Comparison of ENCODE assay signal across 15 cellular contexts in the genomic region with DNA sequence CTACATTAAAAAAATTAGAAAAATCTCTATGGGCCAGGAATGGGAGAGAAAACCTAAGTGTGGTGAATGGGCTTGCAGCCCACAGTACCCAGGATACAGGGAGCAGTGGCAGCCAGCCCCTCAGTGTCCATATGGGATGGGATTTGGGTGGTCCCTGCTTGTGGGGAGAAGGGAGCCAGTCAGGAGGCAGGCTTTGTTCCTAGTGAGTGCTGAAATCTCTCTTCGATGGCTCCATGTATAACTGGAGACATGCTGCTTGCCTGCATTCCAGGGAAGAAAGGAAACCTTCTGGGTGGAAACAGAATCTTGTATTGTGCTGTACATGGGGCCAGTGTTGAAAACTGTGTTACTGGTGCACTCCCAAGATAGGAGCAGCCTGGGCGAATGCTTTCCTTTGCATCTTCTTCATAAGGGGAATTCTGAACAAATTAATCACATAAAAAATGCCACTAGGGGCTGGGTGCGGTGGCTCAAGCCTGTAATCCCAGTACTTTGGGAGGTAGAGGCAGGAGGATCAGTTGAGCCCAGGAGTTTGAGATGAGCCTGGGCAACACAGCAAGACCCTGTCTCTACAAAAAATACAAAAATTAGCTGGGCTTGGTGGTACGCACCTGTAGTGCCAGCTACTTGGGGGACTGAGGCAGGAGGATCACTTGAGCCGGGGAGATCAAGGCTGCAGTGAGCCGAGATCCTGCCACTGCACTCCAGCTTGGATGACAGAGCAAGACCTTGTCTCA. TPM values are rescaled to one million over a fixed set of nuclear protein-coding genes. Genes with fewer than 3 reads are reported as not detected.
A peak's percentile ranks its signal among the peaks of the same experiment; 100 is the strongest.
DNase-seq lines count a peak whose midpoint lies in the region; ATAC-seq and TF ChIP-seq lines count a peak whose summit lies in the region.
"Had no signal": no experiment of that assay in that cellular context is flagged by ENCODE, and none has a peak within 500 bp of the region (broad histone marks: within the 10 kb centered on the region; RNA-seq: fewer than 3 reads in every experiment).

No MANE protein-coding gene starts in this region.

- POLR2A ChIA-PET in WTC11 (lab: Charles Lee): interaction anchor here (1.3 kb wide), 1 partner anchor 10 kb away, joined by 5 read pairs; no protein-coding TSS in a partner anchor

- H2AFZ ChIP-seq in smooth muscle cell (ENCODE audit: low read depth): no peak overlapping the region

- peaks cover 0 to 3% of the 10 kb centered on the region in 2 donors for H3K27me3 ChIP-seq in left lung
- H3K27me3 ChIP-seq in smooth muscle cell (ENCODE audit: low read depth): no peaks in the 10 kb centered on the region
- H3K27me3 ChIP-seq: ovary had no signal

- H3K27me3 Mint-ChIP-seq in HFFc6 (ENCODE audit: insufficient read depth) (no peaks in the 10 kb centered on the region; the same call in 1 of the 2 replicates), WTC11 (ENCODE audit: low read depth) (no peaks in the 10 kb centered on the region)
- peaks cover 42% of the 10 kb centered on the region for H3K27me3 Mint-ChIP-seq in activated T-cell treated with anti-CD3 and anti-CD28 coated beads, Interleukin-2, amount 50 U/mL, for 4 hours (ENCODE audit: low read depth)

- intact Hi-C loops in left lung (cut with DNase I): no loop called here

- CTCF ChIA-PET in WTC11 (lab: Charles Lee): interaction anchor here (1.0 to 3.6 kb wide), 3 partner anchors 12 to 431 kb away, joined by 3 to 13 read pairs (median 4); no protein-coding TSS in a partner anchor

- WGBS in smooth muscle cell (ENCODE audit: low lambda C conversion rate): 84% methylated on average over 6 of the region's 6 CpGs

- H3F3A ChIP-seq in smooth muscle cell (ENCODE audit: low read depth): no peaks in the 10 kb centered on the region

- no peaks in the 10 kb centered on the region for H3K9me3 Mint-ChIP-seq in HFFc6
- peaks cover 3% of the 10 kb centered on the region; the same call in 1 of the 2 replicates for H3K9me3 Mint-ChIP-seq in WTC11
- H3K9me3 Mint-ChIP-seq in activated T-cell treated with anti-CD3 and anti-CD28 coated beads, Interleukin-2, amount 50 U/mL, for 4 hours: no peaks in the 10 kb centered on the region
- H3K9me3 Mint-ChIP-seq: stimulated activated naive CD8-positive, alpha-beta T cell treated with anti-CD3 and anti-CD28 coated beads, Interleukin-15, Interleukin-2, amounts not matched to agents 100 ng/mL and 50 ng/mL, for 24 hours had no signal

- no peaks in the 10 kb centered on the region for H3K9me3 ChIP-seq in left lung
- no peaks in the 10 kb centered on the region for H3K9me3 ChIP-seq in smooth muscle cell (replicated peaks; ENCODE audit: low read depth)
- H3K9me3 ChIP-seq: ovary had no signal

- H4K20me1 ChIP-seq in smooth muscle cell (ENCODE audit: low read depth): no peaks in the 10 kb centered on the region

- no peak overlapping the region for H3K4me3 ChIP-seq in left lung
- no peak overlapping the region for H3K4me3 ChIP-seq in smooth muscle cell
- H3K4me3 ChIP-seq: ovary had no signal

- peak overlapping the region; percentile 39; the same call in 1 of the 2 replicates for H3K27ac Mint-ChIP-seq in HFFc6
- peak overlapping the region; percentile 87 for H3K27ac Mint-ChIP-seq in WTC11
- H3K27ac Mint-ChIP-seq: CD14-positive monocyte; stimulated activated naive CD8-positive, alpha-beta T cell treated with anti-CD3 and anti-CD28 coated beads, Interleukin-15, Interleukin-2, amounts not matched to agents 100 ng/mL and 50 ng/mL, for 24 hours had no signal

- peak overlapping the region; percentile 33 for H3K4me2 ChIP-seq in smooth muscle cell

- H3K4me1 ChIP-seq in left lung: peaks cover 8% of the 10 kb centered on the region in 2 donors
- H3K4me1 ChIP-seq in smooth muscle cell (ENCODE audit: low read depth): peaks cover 15% of the 10 kb centered on the region

- H3K36me3 ChIP-seq in left lung (peaks cover 0 to 11% of the 10 kb centered on the region in 2 donors), smooth muscle cell (ENCODE audit: low read depth) (peaks cover 8% of the 10 kb centered on the region)
- H3K36me3 ChIP-seq: ovary had no signal

- peaks cover 21% of the 10 kb centered on the region for H3K4me1 Mint-ChIP-seq in HFFc6 (ENCODE audit: low read depth)
- peaks cover 24% of the 10 kb centered on the region for H3K4me1 Mint-ChIP-seq in WTC11
- no peaks in the 10 kb centered on the region for H3K4me1 Mint-ChIP-seq in activated T-cell treated with anti-CD3 and anti-CD28 coated beads, Interleukin-2, amount 50 U/mL, for 4 hours (ENCODE audit: low read depth)
- H3K4me1 Mint-ChIP-seq: CD14-positive monocyte had no signal

- no peak for TF ChIP-seq CTCF in HFFc6 (IDR thresholded peaks at IDR 0.05)
- no peak for TF ChIP-seq CTCF in WTC11 (IDR thresholded peaks at IDR 0.05)
- TF ChIP-seq CTCF in left lung (IDR thresholded peaks at IDR 0.05): no peak
- TF ChIP-seq CTCF in smooth muscle cell (IDR thresholded peaks at IDR 0.05; ENCODE audit: borderline replicate concordance, insufficient read depth, poor library complexity, severe bottlenecking): no peak

- H3K79me2 ChIP-seq in smooth muscle cell (ENCODE audit: low read depth): no peaks in the 10 kb centered on the region

- peaks cover 4% of the 10 kb centered on the region; the same call in 1 of the 2 replicates for H3K36me3 Mint-ChIP-seq in HFFc6 (ENCODE audit: low read depth)
- peaks cover 15% of the 10 kb centered on the region for H3K36me3 Mint-ChIP-seq in WTC11
- no peaks in the 10 kb centered on the region for H3K36me3 Mint-ChIP-seq in activated T-cell treated with anti-CD3 and anti-CD28 coated beads, Interleukin-2, amount 50 U/mL, for 4 hours (ENCODE audit: insufficient read depth)
- H3K36me3 Mint-ChIP-seq: CD14-positive monocyte had no signal

- no peak for DNase-seq in HFFc6
- no peak for DNase-seq in WTC11 (ENCODE audit: low spot score)
- DNase-seq in left lung: no peak
- no peak for DNase-seq in smooth muscle cell (lab: John Stamatoyannopoulos, UW; ENCODE audit: unreplicated experiment)
- no peak for DNase-seq in NCI-H1694 (lab: John Stamatoyannopoulos, UW)
- no peak for DNase-seq in activated T-cell treated with anti-CD3 and anti-CD28 coated beads, Interleukin-2, amount 50 U/mL, for 4 hours
- DNase-seq in NCI-H526 treated with DMSO at 0.1 percent for 48 hours (lab: John Stamatoyannopoulos, UW): no peak
- DNase-seq: activated gamma-delta T cell; effector CD4-positive, alpha-beta T cell; KG1; NCI-H1417; NCI-H345 had no signal

- ATAC-seq in WTC11 (peak; percentile 31), left lung (peak; percentile 24)
- no peak for ATAC-seq in activated T-cell treated with anti-CD3 and anti-CD28 coated beads, Interleukin-2, amount 50 U/mL, for 4 hours

- H3K4me3 Mint-ChIP-seq in HFFc6: peak overlapping the region; percentile 75
- peak overlapping the region; percentile 48 for H3K4me3 Mint-ChIP-seq in WTC11
- no peak overlapping the region for H3K4me3 Mint-ChIP-seq in activated T-cell treated with anti-CD3 and anti-CD28 coated beads, Interleukin-2, amount 50 U/mL, for 4 hours
- H3K4me3 Mint-ChIP-seq: CD14-positive monocyte; stimulated activated naive CD8-positive, alpha-beta T cell treated with anti-CD3 and anti-CD28 coated beads, Interleukin-15, Interleukin-2, amounts not matched to agents 100 ng/mL and 50 ng/mL, for 24 hours had no signal

- H3K27ac ChIP-seq in left lung (peak overlapping the region; percentile 28 to 44), smooth muscle cell (ENCODE audit: low read depth) (no peak overlapping the region)
- H3K27ac ChIP-seq: ovary had no signal

- no peak overlapping the region for H3K9ac ChIP-seq in smooth muscle cell (ENCODE audit: low read depth)

TF ChIP-seq in WTC11, 78 proteins besides CTCF, POLR2A, EP300 and RAD21 (continues in another document):
- TF ChIP-seq, protein P1, sequence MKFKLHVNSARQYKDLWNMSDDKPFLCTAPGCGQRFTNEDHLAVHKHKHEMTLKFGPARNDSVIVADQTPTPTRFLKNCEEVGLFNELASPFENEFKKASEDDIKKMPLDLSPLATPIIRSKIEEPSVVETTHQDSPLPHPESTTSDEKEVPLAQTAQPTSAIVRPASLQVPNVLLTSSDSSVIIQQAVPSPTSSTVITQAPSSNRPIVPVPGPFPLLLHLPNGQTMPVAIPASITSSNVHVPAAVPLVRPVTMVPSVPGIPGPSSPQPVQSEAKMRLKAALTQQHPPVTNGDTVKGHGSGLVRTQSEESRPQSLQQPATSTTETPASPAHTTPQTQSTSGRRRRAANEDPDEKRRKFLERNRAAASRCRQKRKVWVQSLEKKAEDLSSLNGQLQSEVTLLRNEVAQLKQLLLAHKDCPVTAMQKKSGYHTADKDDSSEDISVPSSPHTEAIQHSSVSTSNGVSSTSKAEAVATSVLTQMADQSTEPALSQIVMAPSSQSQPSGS (CRISPR knock-in tag; IDR thresholded peaks at IDR 0.05; ENCODE audit: borderline replicate concordance, low read depth): no peak
- TF ChIP-seq HMGA2 (CRISPR knock-in tag; IDR thresholded peaks at IDR 0.05) (no peak), ZNF121 (CRISPR knock-in tag; IDR thresholded peaks at IDR 0.05) (peak; percentile 70; the same call in 1 of the 2 replicates)

RNA-seq across cellular contexts. Expression of a gene that starts 36.0 kb away (rescaled TPM):
- total RNA-seq in HFFc6 (2021; fragmentation: NEBNext Ultra II Directional; extraction: Animal tissue kit (Norgen Biotek cat#: 25700)): 1 to 10 TPM; 5.6 to 8.1 (median 7.0) TPM
- total RNA-seq in WTC11 (2021) (60.8 to 75.4 TPM (median 68.2 TPM) in 3 replicates), left lung (10 to 100 TPM; 28.8 to 45.4 TPM), smooth muscle cell (43.6 and 67.8 TPM in 2 replicates)
- polyA plus RNA-seq in smooth muscle cell: 39.8 and 41.1 TPM in 2 replicates
- under 1 TPM; 0.19 to 0.78 (median 0.32) TPM for total RNA-seq in activated T-cell treated with anti-CD3 and anti-CD28 coated beads, Interleukin-2, amount 50 U/mL, for 4 hours

RNA-seq across cellular contexts. Expression of a gene that starts 41.6 kb away (rescaled TPM):
- total RNA-seq in HFFc6 (2021; fragmentation: NEBNext Ultra II Directional; extraction: Animal tissue kit (Norgen Biotek cat#: 25700)): 10 to 100 TPM; 20.5 to 27.1 (median 21.9) TPM
- total RNA-seq in WTC11 (2021) (37.6 to 44.2 TPM (median 43.0 TPM) in 3 replicates), left lung (10 to 100 TPM; 19.2 to 20.6 TPM), smooth muscle cell (11.6 and 17.7 TPM in 2 replicates)
- polyA plus RNA-seq in smooth muscle cell: 39.8 and 43.8 TPM in 2 replicates
- total RNA-seq in activated T-cell treated with anti-CD3 and anti-CD28 coated beads, Interleukin-2, amount 50 U/mL, for 4 hours: 10 to 100 TPM; 29.8 to 35.4 (median 32.6) TPM

Comparison
In these comparisons a context has a peak if more than half of its experiments do, and no peak if none do; other contexts are left out.
1. ATAC-seq: peak in WTC11 (single experiment) and left lung (single experiment); none in activated T-cell treated with anti-CD3 and anti-CD28 coated beads, Interleukin-2, amount 50 U/mL, for 4 hours (0 of 2).